Comparison of ENCODE assay signal across 1 cellular context in genomic region chr10:103495321-103495720, GRCh38.
TF ChIP-seq lines count a peak whose summit lies in the region.

No MANE protein-coding gene starts in this region.

TF ChIP-seq in H1, 55 proteins besides CTCF, POLR2A, EP300 and RAD21:
- TF ChIP-seq BCL11A (IDR thresholded peaks at IDR 0.05; ENCODE audit: low read depth in 2 of 2, low read length in 2 of 2) = no peak
- TF ChIP-seq KDM1A (IDR thresholded peaks at IDR 0.05; ENCODE audit: borderline replicate concordance, low read length) = 0 out of 2 replicates have a peak, but pooled peaks have one; percentile 37
